ENCODE assay signal across 14 cellular contexts in the genomic region with DNA sequence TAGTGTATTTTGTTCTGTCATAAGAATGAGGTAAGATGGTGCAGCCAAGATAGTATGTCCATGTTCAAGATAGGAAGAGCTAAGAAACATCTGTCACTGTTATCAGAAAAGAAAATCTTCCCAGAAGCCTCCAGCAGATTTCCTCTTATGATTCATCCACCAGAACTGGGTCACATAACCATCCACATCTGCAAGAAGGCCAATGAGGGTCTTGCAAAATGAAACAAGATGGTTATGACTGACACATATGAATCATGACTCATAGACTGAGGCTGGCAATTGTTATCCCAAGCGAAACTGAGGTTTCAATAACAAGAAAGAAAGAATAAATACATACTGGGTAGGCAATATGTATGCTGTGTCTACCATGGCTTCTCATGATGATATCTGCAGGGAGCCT. TPM values are rescaled to one million over a fixed set of nuclear protein-coding genes. Genes with fewer than 3 reads are reported as not detected.
A peak's percentile ranks its signal among the peaks of the same experiment; 100 is the strongest.
DNase-seq lines count a peak whose midpoint lies in the region; ATAC-seq, FAIRE-seq and TF ChIP-seq lines count a peak whose summit lies in the region.
"Had no signal": no experiment of that assay in that cellular context is flagged by ENCODE, and none has a peak within 500 bp of the region (broad histone marks: within the 10 kb centered on the region; RNA-seq: fewer than 3 reads in every experiment).

No MANE protein-coding gene starts in this region.

- peaks cover 11% of the 10 kb centered on the region; the same call in 2 of the 3 replicates for H3K4me1 ChIP-seq in A549
- H3K4me1 ChIP-seq: right atrium auricular region had no signal

- no peak overlapping the region for H3K27ac Mint-ChIP-seq in T-cell
- H3K27ac Mint-ChIP-seq: CD4-positive, CD25-positive, alpha-beta regulatory T cell; memory B cell had no signal

- H3K36me3 Mint-ChIP-seq in T-cell: peaks cover 25% of the 10 kb centered on the region

- no peak for TF ChIP-seq POLR2A in A549 (IDR thresholded peaks at IDR 0.05; ENCODE audit: low read length)

- ATAC-seq in A549 (peak; percentile 13 to 54; a peak in 2 of 6 replicates), GM18868 (IDR thresholded peaks at IDR 0.05; ENCODE audit: unreplicated experiment) (peak; percentile 58), T-cell (replicated peaks in 1 of 4) (peak in 3 of 4 experiments; percentile 49 to 68 (median 55)), sciatic nerve (no peak), GM21529 (IDR thresholded peaks at IDR 0.05; ENCODE audit: unreplicated experiment) (no peak)
- ATAC-seq: Panc1 had no signal

- no peak overlapping the region for H3K27ac ChIP-seq in A549
- no peak overlapping the region for H3K27ac ChIP-seq in epithelial cell of prostate
- H3K27ac ChIP-seq: right atrium auricular region had no signal

- H3K4me1 Mint-ChIP-seq in T-cell: peaks cover 0 to 10% (median 8%) of the 10 kb centered on the region in 3 donors

- no peak overlapping the region for H3K4me2 ChIP-seq in A549

- POLR2A ChIA-PET in A549 (lab: Yijun Ruan, JAX): interaction anchor here (0.7 kb wide), 1 partner anchor 56 kb away, joined by 3 read pairs; no protein-coding TSS in a partner anchor
- POLR2A ChIA-PET in T-cell (lab: Charles Lee): no interaction called here

- no peak for TF ChIP-seq RAD21 in A549 (conservative IDR thresholded peaks at IDR 0.05 in 1 of 2, IDR thresholded peaks at IDR 0.05 in 1 of 2)

- DNase-seq in A549 (ENCODE audit: low read depth in 1 of 2, low spot score in 1 of 2): peak in 1 of 2 experiments; percentile 31
- DNase-seq in T-cell: no peak
- peak; percentile 62 for DNase-seq in epithelial cell of prostate (ENCODE audit: low read depth, low spot score)
- no peak for DNase-seq in sciatic nerve (ENCODE audit: low spot score)
- no peak for DNase-seq in NCI-H2171 treated with DMSO at 0.1 percent for 48 hours (lab: John Stamatoyannopoulos, UW)
- DNase-seq in midbrain (lab: John Stamatoyannopoulos, UW): no peak
- DNase-seq: activated CD4-positive, CD25-positive, alpha-beta regulatory T cell; NCI-H187 had no signal

- WGBS in A549 (ENCODE audit: missing lambda C conversion rate): 69% methylated on average over 1 of the region's 1 CpG

- no peak for TF ChIP-seq CTCF in A549 (IDR thresholded peaks at IDR 0.05)

- no peak for TF ChIP-seq EP300 in A549 (IDR thresholded peaks at IDR 0.05)

- no peaks in the 10 kb centered on the region for H3K27me3 Mint-ChIP-seq in T-cell
- H3K27me3 Mint-ChIP-seq: CD4-positive, CD25-positive, alpha-beta regulatory T cell; memory B cell had no signal

- H3K4me3 Mint-ChIP-seq in T-cell: no peak overlapping the region
- H3K4me3 Mint-ChIP-seq: CD4-positive, CD25-positive, alpha-beta regulatory T cell; memory B cell had no signal

- intact Hi-C loops in sciatic nerve (cut with DNase I): no loop called here

- H3K9me3 ChIP-seq in A549: no peaks in the 10 kb centered on the region
- H3K9me3 ChIP-seq: right atrium auricular region had no signal

- CTCF ChIA-PET in A549 (lab: Yijun Ruan, JAX) (no interaction called here), T-cell (lab: Charles Lee) (interaction anchor here in 1 of 2 donors (0.6 kb wide), 1 partner anchor 296 kb away, joined by 4 read pairs; no protein-coding TSS in a partner anchor)

- no peaks in the 10 kb centered on the region for H3K9me3 Mint-ChIP-seq in T-cell
- H3K9me3 Mint-ChIP-seq: CD4-positive, CD25-positive, alpha-beta regulatory T cell; memory B cell had no signal

- no peak overlapping the region for H3K4me3 ChIP-seq in A549
- H3K4me3 ChIP-seq: right atrium auricular region had no signal

- FAIRE-seq in A549 (lab: Jason Lieb, UNC): no peak

TF ChIP-seq in A549, 52 proteins besides CTCF, POLR2A, EP300 and RAD21:
- TF ChIP-seq CEBPB (IDR thresholded peaks at IDR 0.05) (no peak), FOSL2 (IDR thresholded peaks at IDR 0.05) (no peak), FOSL2 (CRISPR knock-in tag; IDR thresholded peaks at IDR 0.05) (peak; percentile 68)

RNA-seq across cellular contexts. Expression of a gene that starts 30.3 kb away (rescaled TPM):
- polyA plus RNA-seq in A549 (2011; rRNA removed) (12.0 and 14.0 TPM in 2 replicates), A549 (2017; fragmentation: RNase III; extraction: RNeasy Plus Mini Kit Qiagen cat#74134 plus additional on column Dnase treatment) (6.4 to 6.6 TPM (median 6.5 TPM) in 3 replicates)
- polyA plus RNA-seq in A549 (2012; cell fraction: cytosol; rRNA removed): 3.8 and 4.8 TPM in 2 replicates
- 4.1 and 4.4 TPM in 2 replicates for polyA plus RNA-seq in A549 (2012; cell fraction: nucleus; rRNA removed)
- 22.2 and 27.1 TPM in 2 replicates for polyA minus RNA-seq in A549 (2011; rRNA and poly(A)+ RNA removed)
- total RNA-seq in T-cell (1 to 10 TPM; 5.6 to 6.1 (median 5.9) TPM), sciatic nerve (5.1 TPM)

RNA-seq across cellular contexts. Expression of a gene that starts 56.4 kb away (rescaled TPM):
- 21.7 and 28.9 TPM in 2 replicates for polyA plus RNA-seq in A549 (2011; rRNA removed)
- polyA plus RNA-seq in A549 (2012; cell fraction: cytosol; rRNA removed): 2.6 and 3.2 TPM in 2 replicates
- polyA plus RNA-seq in A549 (2012; cell fraction: nucleus; rRNA removed): 3.0 and 4.4 TPM in 2 replicates
- polyA plus RNA-seq in A549 (2017; fragmentation: RNase III; extraction: RNeasy Plus Mini Kit Qiagen cat#74134 plus additional on column Dnase treatment): 7.3 to 8.7 TPM (median 8.5 TPM) in 3 replicates
- polyA minus RNA-seq in A549 (2011; rRNA and poly(A)+ RNA removed): 23.3 and 26.3 TPM in 2 replicates
- total RNA-seq in T-cell: 10 to 100 TPM; 17.7 to 22.8 (median 20.6) TPM
- 33.4 TPM for total RNA-seq in sciatic nerve

Comparison
In these comparisons a context has a peak if more than half of its experiments do, and no peak if none do; other contexts are left out.
1. ATAC-seq: peak in A549 (2 of 2), GM18868 (single experiment) and T-cell (3 of 4); none in sciatic nerve (single experiment) and GM21529 (single experiment).